ENCODE assay signal across 33 cellular contexts in genomic region chr7:125648543-125648942, GRCh38.
"Had no signal": no experiment of that assay in that cellular context is flagged by ENCODE, and none has a peak within 500 bp of the region (broad histone marks: within the 10 kb centered on the region; RNA-seq: fewer than 3 reads in every experiment).

No MANE protein-coding gene starts in this region.

- H3K9me3 Mint-ChIP-seq: activated CD4-positive, alpha-beta T cell treated with anti-CD3 and anti-CD28 coated beads, Interleukin-2, amount 10 ng/mL, durations not matched to agents 24 days and 14 days had no signal

- H3K27ac Mint-ChIP-seq: activated CD4-positive, alpha-beta T cell treated with anti-CD3 and anti-CD28 coated beads, Interleukin-2, amount 10 ng/mL, durations not matched to agents 24 days and 14 days; activated CD8-positive, alpha-beta T cell treated with anti-CD3 and anti-CD28 coated beads for 36 hours; activated naive CD8-positive, alpha-beta T cell treated with anti-CD3 and anti-CD28 coated beads for 36 hours; activated T-cell treated with anti-CD3 and anti-CD28 coated beads, Interleukin-2, amount 50 U/mL, for 72 hours; activated T-helper 17 cell treated with anti-CD3 and anti-CD28 coated beads, Interleukin-2, amount 50 U/mL, for 72 hours had no signal

- H3K4me1 Mint-ChIP-seq: activated CD4-positive, alpha-beta T cell treated with anti-CD3 and anti-CD28 coated beads, Interleukin-2, amount 10 ng/mL, durations not matched to agents 24 days and 14 days; activated naive CD8-positive, alpha-beta T cell treated with anti-CD3 and anti-CD28 coated beads for 36 hours; activated T-helper 17 cell treated with anti-CD3 and anti-CD28 coated beads, Interleukin-2, amount 50 U/mL, for 72 hours had no signal

- H3K4me2 ChIP-seq: PC-9 had no signal

- H3K27ac ChIP-seq: PC-9, SJCRH30, SK-N-MC had no signal

- H3K36me3 ChIP-seq: SJCRH30 had no signal

- H3K27me3 Mint-ChIP-seq: activated CD4-positive, alpha-beta T cell treated with anti-CD3 and anti-CD28 coated beads, Interleukin-2, amount 10 ng/mL, durations not matched to agents 24 days and 14 days; activated CD8-positive, alpha-beta T cell treated with anti-CD3 and anti-CD28 coated beads for 36 hours; activated naive CD8-positive, alpha-beta T cell treated with anti-CD3 and anti-CD28 coated beads for 36 hours; activated T-helper 17 cell treated with anti-CD3 and anti-CD28 coated beads, Interleukin-2, amount 50 U/mL, for 72 hours had no signal

- H3K27me3 ChIP-seq: SJCRH30 had no signal

- ATAC-seq: activated CD8-positive, alpha-beta T cell treated with anti-CD3 and anti-CD28 coated beads for 36 hours; activated T-cell treated with anti-CD3 and anti-CD28 coated beads, Interleukin-2, amount 50 U/mL, for 72 hours; activated T-helper 17 cell treated with anti-CD3 and anti-CD28 coated beads, Interleukin-2, amount 50 U/mL, for 72 hours had no signal

- H3K36me3 Mint-ChIP-seq: activated naive CD8-positive, alpha-beta T cell treated with anti-CD3 and anti-CD28 coated beads for 36 hours had no signal

- H3K4me3 ChIP-seq: PC-9, SJCRH30, SK-N-MC had no signal

- DNase-seq: activated CD4-positive, alpha-beta T cell treated with anti-CD3 and anti-CD28 coated beads, Interleukin-2, amount 10 ng/mL, durations not matched to agents 24 days and 14 days; activated CD4-positive, alpha-beta T cell treated with anti-CD3 and anti-CD28 coated beads, Interleukin-2, amount 50 U/mL, for 4 hours; activated CD8-positive, alpha-beta T cell treated with anti-CD3 and anti-CD28 coated beads for 36 hours; activated effector memory CD4-positive, alpha-beta T cell treated with anti-CD3 and anti-CD28 coated beads, Interleukin-2, amount 50 U/mL, for 16 hours; activated naive CD4-positive, alpha-beta T cell; activated naive CD4-positive, alpha-beta T cell treated with anti-CD3 and anti-CD28 coated beads, Interleukin-2, amount 50 U/mL, for 16 hours; activated naive CD8-positive, alpha-beta T cell treated with anti-CD3 and anti-CD28 coated beads for 36 hours; activated T-cell treated with anti-CD3 and anti-CD28 coated beads, Interleukin-2, amount 50 U/mL, for 1 hour; activated T-cell treated with anti-CD3 and anti-CD28 coated beads, Interleukin-2, amount 50 U/mL, for 72 hours; amniotic stem cell; aorta; caudate nucleus; Karpas-422; KBM-7; MM.1S; MV-4-11; NCI-H1092; NCI-H1417; NCI-H146; NCI-H187; NCI-H2029 treated with DMSO at 0.1 percent for 48 hours; NCI-H2107; NCI-H2171; NCI-H510A; NCI-H526; NCI-H748 treated with DMSO at 0.1 percent for 48 hours; NK-92 treated with Interleukin-12 subunit alpha and Interleukin-12 subunit beta, amount 100 ng/mL, for 24 hours; PC-9; Right ventricle myocardium superior; SJCRH30; T1000 had no signal

- H3K4me3 Mint-ChIP-seq: activated CD4-positive, alpha-beta T cell treated with anti-CD3 and anti-CD28 coated beads, Interleukin-2, amount 10 ng/mL, durations not matched to agents 24 days and 14 days; activated CD8-positive, alpha-beta T cell treated with anti-CD3 and anti-CD28 coated beads for 36 hours; activated naive CD8-positive, alpha-beta T cell treated with anti-CD3 and anti-CD28 coated beads for 36 hours; activated T-cell treated with anti-CD3 and anti-CD28 coated beads, Interleukin-2, amount 50 U/mL, for 72 hours; activated T-helper 17 cell treated with anti-CD3 and anti-CD28 coated beads, Interleukin-2, amount 50 U/mL, for 72 hours had no signal
